ENCODE assay signal across 22 cellular contexts in the genomic region with DNA sequence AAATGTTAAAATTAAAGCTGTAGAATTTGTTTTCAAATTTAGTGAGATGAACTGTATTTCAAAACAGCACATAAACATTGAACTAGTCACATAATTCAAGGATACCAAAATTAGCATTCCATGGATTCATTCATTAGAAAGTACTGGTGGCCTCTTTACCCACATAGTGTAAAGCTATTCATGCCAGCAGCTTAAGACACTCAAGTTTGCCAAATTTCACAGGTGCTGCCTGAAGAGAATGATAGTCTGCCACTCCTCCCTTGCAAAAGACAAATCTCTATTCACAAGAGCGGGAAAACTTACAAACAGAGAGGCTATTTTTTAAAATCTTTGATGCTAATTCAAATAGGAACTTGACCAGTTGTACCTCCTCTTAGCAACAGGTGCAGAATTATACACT.
"Had no signal": no experiment of that assay in that cellular context is flagged by ENCODE, and none has a peak within 500 bp of the region (broad histone marks: within the 10 kb centered on the region; RNA-seq: fewer than 3 reads in every experiment).

No MANE protein-coding gene starts in this region.

- H3K9me3 ChIP-seq: pancreas, prostate gland, right lobe of liver, testis, transverse colon had no signal

- H3K4me3 ChIP-seq: left ventricle myocardium inferior, lung, pancreas, prostate gland, right lobe of liver, skin epidermis, testis, transverse colon had no signal

- ATAC-seq: esophagus mucosa; left cardiac atrium; pancreas; right lobe of liver; stimulated activated naive B cell treated with anti-CD40 and anti-IgM and Interleukin-4, amounts not matched to agents 10 μg/mL and 1 μg/mL and 100 μg/mL, for 72 hours; stimulated activated naive CD8-positive, alpha-beta T cell treated with anti-CD3 and anti-CD28 coated beads, Interleukin-15, amount 100 ng/mL, for 72 hours had no signal

- DNase-seq: effector memory CD4-positive, alpha-beta T cell; glutamatergic neuron; kidney; left cardiac atrium; left ventricle myocardium inferior; mesenchymal stem cell; midbrain; naive B cell; occipital lobe; pancreas; retina; right lobe of liver; stimulated activated CD4-positive, alpha-beta T cell treated with anti-CD3 and anti-CD28 coated beads, Interleukin-2, amount 100 ng/mL, for 24 hours; stimulated activated CD4-positive, alpha-beta T cell treated with anti-CD3 and anti-CD28 coated beads, Interleukin-4, amount 100 ng/mL, for 4 hours; stimulated activated naive B cell treated with anti-CD40 and anti-IgM and Interleukin-4, amounts not matched to agents 10 μg/mL and 1 μg/mL and 100 μg/mL, for 72 hours; stimulated activated naive CD8-positive, alpha-beta T cell treated with anti-CD3 and anti-CD28 coated beads, Interleukin-15, amount 100 ng/mL, for 72 hours; testis; transverse colon had no signal

- H3K27ac ChIP-seq: left ventricle myocardium inferior, pancreas, prostate gland, right lobe of liver, skin epidermis, testis, transverse colon had no signal

- H3K36me3 ChIP-seq: left ventricle myocardium inferior, pancreas, prostate gland, right lobe of liver, transverse colon had no signal

- H3K4me1 ChIP-seq: left ventricle myocardium inferior, prostate gland, right lobe of liver, testis, transverse colon had no signal

- H3K27me3 ChIP-seq: pancreas, right lobe of liver, testis, transverse colon had no signal
